Comparison of ENCODE assay signal across 10 cellular contexts in the genomic region with DNA sequence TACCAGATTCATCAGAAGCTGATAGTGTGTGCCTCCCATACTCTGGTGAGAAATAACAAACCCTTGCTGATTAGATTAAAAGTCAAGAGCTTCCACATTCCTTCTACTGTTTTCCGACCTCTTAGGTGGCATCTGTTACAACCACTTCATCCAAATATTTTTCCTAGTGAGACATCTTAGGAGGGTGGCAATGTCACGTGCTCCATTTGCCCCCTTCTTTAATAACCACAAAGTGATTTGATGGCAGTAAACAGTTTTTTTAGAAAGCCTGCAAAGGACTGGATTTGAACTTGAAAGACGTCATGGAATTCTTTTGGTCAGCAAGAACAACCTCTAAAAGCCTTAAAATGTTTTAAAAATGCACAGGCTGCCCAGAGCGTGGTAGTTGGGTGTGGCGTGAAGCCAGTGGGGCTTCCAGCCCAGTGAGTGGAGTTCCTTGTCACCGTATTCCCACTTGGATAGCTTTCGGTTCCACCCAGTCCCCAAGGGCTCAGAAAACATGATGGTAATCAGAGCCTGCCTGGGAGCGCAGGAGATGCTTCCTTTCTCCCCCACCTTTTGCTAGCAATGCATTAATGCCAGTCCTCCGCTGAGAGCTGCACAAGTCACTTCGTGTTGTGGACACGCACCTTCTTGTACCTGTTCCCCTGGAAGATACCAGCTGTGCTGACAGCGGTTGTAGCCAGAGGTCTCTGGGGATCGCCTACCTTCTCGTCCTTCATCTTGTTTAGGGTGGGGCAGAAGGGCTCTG.
DNase-seq lines count a peak whose midpoint lies in the region; ATAC-seq and TF ChIP-seq lines count a peak whose summit lies in the region.
"Had no signal": no experiment of that assay in that cellular context is flagged by ENCODE, and none has a peak within 500 bp of the region (broad histone marks: within the 10 kb centered on the region; RNA-seq: fewer than 3 reads in every experiment).

No MANE protein-coding gene starts in this region.

- 72 to 78% methylated on average over 14 of the region's 14 CpGs for WGBS in thyroid gland, 2 donors

- no peaks in the 10 kb centered on the region for H3K9me3 ChIP-seq in thyroid gland

- peak overlapping the region; percentile 37 to 92 (median 87) for H3K27ac ChIP-seq in thyroid gland

- H3K36me3 ChIP-seq in kidney epithelial cell (ENCODE audit: control insufficient read depth, insufficient read depth, low read length) = no peaks in the 10 kb centered on the region
- no peaks in the 10 kb centered on the region for H3K36me3 ChIP-seq in thyroid gland

- DNase-seq in activated CD8-positive, alpha-beta memory T cell treated with anti-CD3 and anti-CD28 coated beads, Interleukin-2, amount 10 ng/mL, durations not matched to agents 7 days and 5 days = no peak
- no peak for DNase-seq in activated CD8-positive, alpha-beta memory T cell treated with anti-CD3 and anti-CD28 coated beads, Interleukin-2, amount 50 U/mL, for 48 hours
- DNase-seq in activated T-helper 1 cell treated with anti-CD3 and anti-CD28 coated beads, Interleukin-12 subunit alpha, Interleukin-12 subunit beta, Interleukin-2, Interleukin-4 antibody, amounts not matched to agents 30 ng/mL and 10 ng/mL and 1 ng/mL, durations not matched to agents 14 hours and 24 hours and 36 hours (ENCODE audit: low spot score) = no peak
- DNase-seq in kidney epithelial cell (ENCODE audit: low read depth) (no peak), thyroid gland (peak; percentile 34 to 46), NCI-H1436 treated with DMSO at 0.1 percent for 48 hours (lab: John Stamatoyannopoulos, UW) (no peak)
- no peak for DNase-seq in activated naive CD4-positive, alpha-beta T cell treated with anti-CD3 and anti-CD28 coated beads for 36 hours
- DNase-seq: CD8-positive, alpha-beta T cell; NCI-H1048 had no signal

- no peak for ATAC-seq in activated CD8-positive, alpha-beta memory T cell treated with anti-CD3 and anti-CD28 coated beads, Interleukin-2, amount 10 ng/mL, durations not matched to agents 7 days and 5 days
- no peak for ATAC-seq in GM21825 (IDR thresholded peaks at IDR 0.05; ENCODE audit: unreplicated experiment)
- ATAC-seq: CD8-positive, alpha-beta T cell had no signal

- peaks cover 21% of the 10 kb centered on the region for H3K27me3 Mint-ChIP-seq in activated CD8-positive, alpha-beta memory T cell treated with anti-CD3 and anti-CD28 coated beads, Interleukin-2, amount 10 ng/mL, durations not matched to agents 7 days and 5 days
- peaks cover 6% of the 10 kb centered on the region for H3K27me3 Mint-ChIP-seq in activated T-helper 1 cell treated with anti-CD3 and anti-CD28 coated beads, Interleukin-12 subunit alpha, Interleukin-12 subunit beta, Interleukin-2, Interleukin-4 antibody, amounts not matched to agents 30 ng/mL and 10 ng/mL and 1 ng/mL, durations not matched to agents 14 hours and 24 hours and 36 hours (ENCODE audit: insufficient read depth)
- peaks cover 6% of the 10 kb centered on the region for H3K27me3 Mint-ChIP-seq in activated naive CD4-positive, alpha-beta T cell treated with anti-CD3 and anti-CD28 coated beads for 36 hours (ENCODE audit: low read depth)

- no peak for TF ChIP-seq POLR2A in thyroid gland (IDR thresholded peaks at IDR 0.05)

- H3K4me1 ChIP-seq in thyroid gland = peaks cover 55 to 61% of the 10 kb centered on the region in 2 donors

- CTCF ChIA-PET in activated CD8-positive, alpha-beta memory T cell treated with anti-CD3 and anti-CD28 coated beads, Interleukin-2, amount 10 ng/mL, durations not matched to agents 7 days and 5 days (lab: Charles Lee) = no interaction called here
- CTCF ChIA-PET in activated naive CD4-positive, alpha-beta T cell treated with anti-CD3 and anti-CD28 coated beads for 36 hours (lab: Charles Lee) = interaction anchor here (0.6 kb wide), 1 partner anchor 1307 kb away, joined by 3 read pairs; no protein-coding TSS in a partner anchor

- H3K4me3 ChIP-seq in kidney epithelial cell (ENCODE audit: low read depth, low read length) = peak overlapping the region; percentile 29
- H3K4me3 ChIP-seq in thyroid gland (replicated peaks in 1 of 3) = no peak overlapping the region

- H3K27ac Mint-ChIP-seq in activated CD8-positive, alpha-beta memory T cell treated with anti-CD3 and anti-CD28 coated beads, Interleukin-2, amount 10 ng/mL, durations not matched to agents 7 days and 5 days = peak overlapping the region; percentile 32
- peak overlapping the region; percentile 77 for H3K27ac Mint-ChIP-seq in activated T-helper 1 cell treated with anti-CD3 and anti-CD28 coated beads, Interleukin-12 subunit alpha, Interleukin-12 subunit beta, Interleukin-2, Interleukin-4 antibody, amounts not matched to agents 30 ng/mL and 10 ng/mL and 1 ng/mL, durations not matched to agents 14 hours and 24 hours and 36 hours
- no peak overlapping the region for H3K27ac Mint-ChIP-seq in activated naive CD4-positive, alpha-beta T cell treated with anti-CD3 and anti-CD28 coated beads for 36 hours
- H3K27ac Mint-ChIP-seq: CD8-positive, alpha-beta T cell had no signal

- intact Hi-C loops in activated T-helper 1 cell treated with anti-CD3 and anti-CD28 coated beads, Interleukin-12 subunit alpha, Interleukin-12 subunit beta, Interleukin-2, Interleukin-4 antibody, amounts not matched to agents 30 ng/mL and 10 ng/mL and 1 ng/mL, durations not matched to agents 14 hours and 24 hours and 36 hours (cut with micrococcal nuclease) = loop anchor here (5.0 to 10.0 kb wide), 4 partner anchors 260 to 1103 kb away; partner anchors contain the start of gene ARHGAP21
- intact Hi-C loops in thyroid gland (cut with DNase I) = no loop called here
- intact Hi-C loops in activated naive CD4-positive, alpha-beta T cell treated with anti-CD3 and anti-CD28 coated beads for 36 hours (cut with micrococcal nuclease) = loop anchor here (10.0 kb wide), 3 partner anchors 1020 to 1130 kb away; no protein-coding TSS in a partner anchor

- TF ChIP-seq CTCF in kidney epithelial cell (IDR thresholded peaks at IDR 0.05; ENCODE audit: insufficient read depth, low read length, poor library complexity, severe bottlenecking) (no peak), thyroid gland (IDR thresholded peaks at IDR 0.05) (no peak)

- peaks cover 34% of the 10 kb centered on the region for H3K4me1 Mint-ChIP-seq in activated CD8-positive, alpha-beta memory T cell treated with anti-CD3 and anti-CD28 coated beads, Interleukin-2, amount 10 ng/mL, durations not matched to agents 7 days and 5 days
- peaks cover 61% of the 10 kb centered on the region for H3K4me1 Mint-ChIP-seq in activated T-helper 1 cell treated with anti-CD3 and anti-CD28 coated beads, Interleukin-12 subunit alpha, Interleukin-12 subunit beta, Interleukin-2, Interleukin-4 antibody, amounts not matched to agents 30 ng/mL and 10 ng/mL and 1 ng/mL, durations not matched to agents 14 hours and 24 hours and 36 hours (ENCODE audit: low read depth)
- peaks cover 31% of the 10 kb centered on the region for H3K4me1 Mint-ChIP-seq in activated naive CD4-positive, alpha-beta T cell treated with anti-CD3 and anti-CD28 coated beads for 36 hours (ENCODE audit: low read depth)

- no peak overlapping the region for H3K4me3 Mint-ChIP-seq in activated CD8-positive, alpha-beta memory T cell treated with anti-CD3 and anti-CD28 coated beads, Interleukin-2, amount 10 ng/mL, durations not matched to agents 7 days and 5 days
- H3K4me3 Mint-ChIP-seq in activated T-helper 1 cell treated with anti-CD3 and anti-CD28 coated beads, Interleukin-12 subunit alpha, Interleukin-12 subunit beta, Interleukin-2, Interleukin-4 antibody, amounts not matched to agents 30 ng/mL and 10 ng/mL and 1 ng/mL, durations not matched to agents 14 hours and 24 hours and 36 hours = peak overlapping the region; percentile 79
- H3K4me3 Mint-ChIP-seq in activated naive CD4-positive, alpha-beta T cell treated with anti-CD3 and anti-CD28 coated beads for 36 hours = no peak overlapping the region
- H3K4me3 Mint-ChIP-seq: CD8-positive, alpha-beta T cell had no signal

- H3K36me3 Mint-ChIP-seq in activated CD8-positive, alpha-beta memory T cell treated with anti-CD3 and anti-CD28 coated beads, Interleukin-2, amount 10 ng/mL, durations not matched to agents 7 days and 5 days = no peaks in the 10 kb centered on the region
- peaks cover 9% of the 10 kb centered on the region for H3K36me3 Mint-ChIP-seq in activated T-helper 1 cell treated with anti-CD3 and anti-CD28 coated beads, Interleukin-12 subunit alpha, Interleukin-12 subunit beta, Interleukin-2, Interleukin-4 antibody, amounts not matched to agents 30 ng/mL and 10 ng/mL and 1 ng/mL, durations not matched to agents 14 hours and 24 hours and 36 hours (ENCODE audit: low read depth)
- H3K36me3 Mint-ChIP-seq in activated naive CD4-positive, alpha-beta T cell treated with anti-CD3 and anti-CD28 coated beads for 36 hours (ENCODE audit: low read depth) = no peaks in the 10 kb centered on the region
- H3K36me3 Mint-ChIP-seq: CD8-positive, alpha-beta T cell had no signal

- H3K27me3 ChIP-seq in kidney epithelial cell (ENCODE audit: control insufficient read depth, insufficient read depth, low read length) (no peaks in the 10 kb centered on the region), thyroid gland (no peaks in the 10 kb centered on the region)

- H3K9me3 Mint-ChIP-seq in activated CD8-positive, alpha-beta memory T cell treated with anti-CD3 and anti-CD28 coated beads, Interleukin-2, amount 10 ng/mL, durations not matched to agents 7 days and 5 days (ENCODE audit: low read depth) = no peaks in the 10 kb centered on the region
- H3K9me3 Mint-ChIP-seq in activated T-helper 1 cell treated with anti-CD3 and anti-CD28 coated beads, Interleukin-12 subunit alpha, Interleukin-12 subunit beta, Interleukin-2, Interleukin-4 antibody, amounts not matched to agents 30 ng/mL and 10 ng/mL and 1 ng/mL, durations not matched to agents 14 hours and 24 hours and 36 hours = peaks cover 4% of the 10 kb centered on the region
- H3K9me3 Mint-ChIP-seq in activated naive CD4-positive, alpha-beta T cell treated with anti-CD3 and anti-CD28 coated beads for 36 hours = no peaks in the 10 kb centered on the region
- H3K9me3 Mint-ChIP-seq: CD8-positive, alpha-beta T cell had no signal

Comparison
In these comparisons a context has a peak if more than half of its experiments do, and no peak if none do; other contexts are left out.
1. DNase-seq: peak in thyroid gland (2 of 2); none in activated CD8-positive, alpha-beta memory T cell treated with anti-CD3 and anti-CD28 coated beads, Interleukin-2, amount 10 ng/mL, durations not matched to agents 7 days and 5 days (single experiment), activated CD8-positive, alpha-beta memory T cell treated with anti-CD3 and anti-CD28 coated beads, Interleukin-2, amount 50 U/mL, for 48 hours (single experiment), activated T-helper 1 cell treated with anti-CD3 and anti-CD28 coated beads, Interleukin-12 subunit alpha, Interleukin-12 subunit beta, Interleukin-2, Interleukin-4 antibody, amounts not matched to agents 30 ng/mL and 10 ng/mL and 1 ng/mL, durations not matched to agents 14 hours and 24 hours and 36 hours (single experiment), kidney epithelial cell (single experiment), NCI-H1436 treated with DMSO at 0.1 percent for 48 hours (single experiment) and activated naive CD4-positive, alpha-beta T cell treated with anti-CD3 and anti-CD28 coated beads for 36 hours (single experiment).